9 cellular contexts compared by ENCODE assay signal in the genomic region with DNA sequence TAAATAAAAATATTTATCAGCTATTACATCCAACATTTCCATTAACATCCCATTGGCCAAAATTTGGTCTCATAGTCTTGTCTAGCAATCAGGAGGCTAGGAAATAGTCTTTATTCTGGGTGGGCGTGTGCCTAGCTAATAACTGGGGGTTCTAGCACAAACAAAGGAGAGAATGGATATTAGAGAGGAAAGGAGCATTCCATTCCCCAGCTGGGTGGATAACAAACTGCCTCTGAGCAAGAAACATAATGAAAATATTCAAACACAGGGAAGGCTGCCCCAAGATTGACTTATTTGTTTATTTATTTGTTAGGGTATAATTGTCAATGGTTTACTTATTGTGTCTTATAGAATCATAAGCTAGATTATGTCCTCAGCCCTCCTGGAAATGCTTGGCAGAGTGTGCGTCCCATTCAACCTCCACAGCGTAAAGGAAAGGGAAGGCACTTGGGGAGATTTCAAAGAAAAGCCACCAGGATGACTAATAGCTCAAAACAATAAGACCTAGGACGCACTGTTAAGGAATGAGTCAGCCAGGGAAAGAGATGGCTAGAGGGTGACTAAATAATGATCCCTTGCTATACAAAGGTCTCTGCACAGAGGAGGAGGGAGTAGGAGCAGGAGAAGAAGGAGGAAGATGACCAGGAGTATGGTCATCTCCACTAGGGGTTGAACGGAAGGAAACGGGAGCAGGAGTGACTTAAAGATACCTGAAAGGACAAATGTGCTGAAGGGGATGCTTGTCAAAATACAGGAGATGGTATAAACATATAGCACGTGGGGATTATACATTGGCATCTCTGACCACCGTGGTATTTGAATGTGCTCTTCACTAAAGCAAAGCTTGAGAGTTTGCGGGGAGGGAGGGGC. TPM values are rescaled to one million over a fixed set of nuclear protein-coding genes. Genes with fewer than 3 reads are reported as not detected.
DNase-seq lines count a peak whose midpoint lies in the region; ATAC-seq, FAIRE-seq and TF ChIP-seq lines count a peak whose summit lies in the region.
"Had no signal": no experiment of that assay in that cellular context is flagged by ENCODE, and none has a peak within 500 bp of the region (broad histone marks: within the 10 kb centered on the region; RNA-seq: fewer than 3 reads in every experiment).

No MANE protein-coding gene starts in this region.

- no peak for TF ChIP-seq POLR2A in transverse colon (IDR thresholded peaks at IDR 0.05)

- H3K27me3 ChIP-seq in GM23338 (ENCODE audit: insufficient read depth) (no peaks in the 10 kb centered on the region), pancreas (peaks cover 0 to 11% (median 0%) of the 10 kb centered on the region in 4 donors), transverse colon (peaks cover 6% of the 10 kb centered on the region)

- 54 to 64% methylated on average over 9 of the region's 9 CpGs for WGBS in pancreas, 2 donors
- WGBS in transverse colon (ENCODE audit: low coverage in 1 of 2), 2 donors: 64 to 68% methylated on average over 6 to 9 of the region's 9 CpGs

- no peaks in the 10 kb centered on the region; the same call in 2 of the 3 replicates for H3K9me3 Mint-ChIP-seq in GM23338

- H4K20me1 ChIP-seq in GM23338 (replicated peaks; ENCODE audit: insufficient read depth): no peaks in the 10 kb centered on the region

- intact Hi-C loops in pancreas (cut with DNase I): no loop called here
- intact Hi-C loops in transverse colon (cut with DNase I; ENCODE audit: low total_unique reads): loop anchor here (2.0 kb wide), 1 partner anchor 14 kb away; no protein-coding TSS in a partner anchor

- H3K9me3 ChIP-seq in pancreas (no peaks in the 10 kb centered on the region), transverse colon (no peaks in the 10 kb centered on the region)

- no peak overlapping the region for H3K27ac Mint-ChIP-seq in GM23338

- no peaks in the 10 kb centered on the region for H3K36me3 ChIP-seq in GM23338 (ENCODE audit: insufficient read depth)
- H3K36me3 ChIP-seq in pancreas: no peaks in the 10 kb centered on the region
- H3K36me3 ChIP-seq in transverse colon: no peaks in the 10 kb centered on the region

- no peaks in the 10 kb centered on the region for H3K79me2 ChIP-seq in GM23338 (replicated peaks; ENCODE audit: insufficient read depth)

- TF ChIP-seq EP300 in transverse colon (IDR thresholded peaks at IDR 0.05; ENCODE audit: low read depth): no peak

- no peaks in the 10 kb centered on the region for H3F3A ChIP-seq in GM23338 (replicated peaks; ENCODE audit: low read depth)

- H3K27ac ChIP-seq in GM23338 (ENCODE audit: low read depth) (no peak overlapping the region), pancreas (no peak overlapping the region), transverse colon (no peak overlapping the region)

- ATAC-seq in GM23338 (peak; percentile 75), pancreas (peak in 3 of 4 donors; percentile 51 to 71 (median 56)), GM21360 (IDR thresholded peaks at IDR 0.05; ENCODE audit: unreplicated experiment) (no peak), HG03342 (IDR thresholded peaks at IDR 0.05; ENCODE audit: unreplicated experiment) (no peak)

- peaks cover 2% of the 10 kb centered on the region for H3K27me3 Mint-ChIP-seq in GM23338 (ENCODE audit: insufficient read depth, low read depth, poor library complexity)

- peaks cover 20% of the 10 kb centered on the region for H3K4me1 Mint-ChIP-seq in GM23338

- H3K36me3 Mint-ChIP-seq in GM23338 (ENCODE audit: low read depth): no peaks in the 10 kb centered on the region

- H3K4me3 ChIP-seq in GM23338 (no peak overlapping the region), pancreas (no peak overlapping the region), transverse colon (no peak overlapping the region)

- H3K4me3 Mint-ChIP-seq in GM23338: no peak overlapping the region

- H3K4me1 ChIP-seq in GM23338 (ENCODE audit: insufficient read depth) (peaks cover 10% of the 10 kb centered on the region; the same call in 1 of the 2 replicates), pancreas (no peaks in the 10 kb centered on the region), transverse colon (no peaks in the 10 kb centered on the region)

- no peaks in the 10 kb centered on the region for H3K9me2 ChIP-seq in GM23338 (ENCODE audit: insufficient read depth)

- DNase-seq in GM23338 (ENCODE audit: low spot score): peak; percentile 45
- peak; percentile 8 for DNase-seq in NCI-H2227 (lab: John Stamatoyannopoulos, UW; ENCODE audit: unreplicated experiment)
- peak; percentile 62 for DNase-seq in dedifferentiated amniotic fluid mesenchymal stem cell (ENCODE audit: extremely low spot score)
- DNase-seq in pancreas: no peak
- DNase-seq in transverse colon: no peak
- no peak for DNase-seq in ureter (ENCODE audit: low spot score)
- DNase-seq: NCI-H1092 treated with DMSO at 0.1 percent for 48 hours had no signal

- no peak overlapping the region for H3K4me2 ChIP-seq in GM23338

- FAIRE-seq in pancreas (lab: Jason Lieb, UNC): no peak

- TF ChIP-seq CTCF in GM23338 (conservative IDR thresholded peaks at IDR 0.05; ENCODE audit: low read depth in 2 of 2) (no peak), pancreas (IDR thresholded peaks at IDR 0.05) (no peak), transverse colon (IDR thresholded peaks at IDR 0.05) (no peak)

- in situ Hi-C loops in transverse colon (cut with MboI; ENCODE audit: low pct_ligation_motif_present in 1 of 4, low pct_unique_long_range_greater_than_20kb in 1 of 4, low sequenced_read_pairs in 3 of 4): no loop called here

- no peak overlapping the region for H2AFZ ChIP-seq in GM23338

TF ChIP-seq in GM23338, 12 proteins besides CTCF, POLR2A, EP300 and RAD21 (continues in another document):
- TF ChIP-seq ZNF114 (CRISPR knock-in tag; IDR thresholded peaks at IDR 0.05) (no peak), STAT1 (IDR thresholded peaks at IDR 0.05; ENCODE audit: unreplicated experiment) (no peak), ZNF331 (CRISPR knock-in tag; IDR thresholded peaks at IDR 0.05; ENCODE audit: low read depth) (no peak), POLR2AphosphoS5 (IDR thresholded peaks at IDR 0.05; ENCODE audit: low read depth) (no peak), EZH2phosphoT487 (IDR thresholded peaks at IDR 0.05; ENCODE audit: unreplicated experiment) (no peak), JUNB (IDR thresholded peaks at IDR 0.05; ENCODE audit: unreplicated experiment) (no peak), NANOG (IDR thresholded peaks at IDR 0.05; ENCODE audit: borderline replicate concordance) (no peak), EZH2 (IDR thresholded peaks at IDR 0.05; ENCODE audit: low read depth, unreplicated experiment) (no peak)
- TF ChIP-seq, protein P1, sequence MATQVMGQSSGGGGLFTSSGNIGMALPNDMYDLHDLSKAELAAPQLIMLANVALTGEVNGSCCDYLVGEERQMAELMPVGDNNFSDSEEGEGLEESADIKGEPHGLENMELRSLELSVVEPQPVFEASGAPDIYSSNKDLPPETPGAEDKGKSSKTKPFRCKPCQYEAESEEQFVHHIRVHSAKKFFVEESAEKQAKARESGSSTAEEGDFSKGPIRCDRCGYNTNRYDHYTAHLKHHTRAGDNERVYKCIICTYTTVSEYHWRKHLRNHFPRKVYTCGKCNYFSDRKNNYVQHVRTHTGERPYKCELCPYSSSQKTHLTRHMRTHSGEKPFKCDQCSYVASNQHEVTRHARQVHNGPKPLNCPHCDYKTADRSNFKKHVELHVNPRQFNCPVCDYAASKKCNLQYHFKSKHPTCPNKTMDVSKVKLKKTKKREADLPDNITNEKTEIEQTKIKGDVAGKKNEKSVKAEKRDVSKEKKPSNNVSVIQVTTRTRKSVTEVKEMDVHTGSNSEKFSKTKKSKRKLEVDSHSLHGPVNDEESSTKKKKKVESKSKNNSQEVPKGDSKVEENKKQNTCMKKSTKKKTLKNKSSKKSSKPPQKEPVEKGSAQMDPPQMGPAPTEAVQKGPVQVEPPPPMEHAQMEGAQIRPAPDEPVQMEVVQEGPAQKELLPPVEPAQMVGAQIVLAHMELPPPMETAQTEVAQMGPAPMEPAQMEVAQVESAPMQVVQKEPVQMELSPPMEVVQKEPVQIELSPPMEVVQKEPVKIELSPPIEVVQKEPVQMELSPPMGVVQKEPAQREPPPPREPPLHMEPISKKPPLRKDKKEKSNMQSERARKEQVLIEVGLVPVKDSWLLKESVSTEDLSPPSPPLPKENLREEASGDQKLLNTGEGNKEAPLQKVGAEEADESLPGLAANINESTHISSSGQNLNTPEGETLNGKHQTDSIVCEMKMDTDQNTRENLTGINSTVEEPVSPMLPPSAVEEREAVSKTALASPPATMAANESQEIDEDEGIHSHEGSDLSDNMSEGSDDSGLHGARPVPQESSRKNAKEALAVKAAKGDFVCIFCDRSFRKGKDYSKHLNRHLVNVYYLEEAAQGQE (IDR thresholded peaks at IDR 0.05; ENCODE audit: unreplicated experiment): no peak
- TF ChIP-seq, protein P2, sequence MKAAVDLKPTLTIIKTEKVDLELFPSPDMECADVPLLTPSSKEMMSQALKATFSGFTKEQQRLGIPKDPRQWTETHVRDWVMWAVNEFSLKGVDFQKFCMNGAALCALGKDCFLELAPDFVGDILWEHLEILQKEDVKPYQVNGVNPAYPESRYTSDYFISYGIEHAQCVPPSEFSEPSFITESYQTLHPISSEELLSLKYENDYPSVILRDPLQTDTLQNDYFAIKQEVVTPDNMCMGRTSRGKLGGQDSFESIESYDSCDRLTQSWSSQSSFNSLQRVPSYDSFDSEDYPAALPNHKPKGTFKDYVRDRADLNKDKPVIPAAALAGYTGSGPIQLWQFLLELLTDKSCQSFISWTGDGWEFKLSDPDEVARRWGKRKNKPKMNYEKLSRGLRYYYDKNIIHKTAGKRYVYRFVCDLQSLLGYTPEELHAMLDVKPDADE (IDR thresholded peaks at IDR 0.05): no peak

RNA-seq across cellular contexts. Expression of gene USP12, which starts 23.5 kb away (rescaled TPM):
- total RNA-seq in GM23338 (2014; rRNA removed; shearing (Covaris generic)): 32.5 and 39.3 TPM in 2 replicates
- 16.9 and 18.4 TPM in 2 replicates for polyA plus RNA-seq in GM23338 (2016; fragmentation: Nextera tagmentation; extraction: Ambion mirVana)
- total RNA-seq in pancreas: 10 to 100 TPM in 2 of 6 donors, 1 to 10 TPM in 4; 8.6 to 18.9 (median 9.4) TPM
- 1 to 10 TPM; 3.9 to 9.9 TPM for polyA plus RNA-seq in pancreas
- 10 to 100 TPM; 25.9 to 57.2 (median 47.8) TPM for total RNA-seq in transverse colon
- total RNA-seq in ureter: 25.5 TPM

RNA-seq across cellular contexts. Expression of gene RPL21, which starts 56.2 kb away (rescaled TPM):
- total RNA-seq in GM23338 (2014; rRNA removed; shearing (Covaris generic)): 1,037 and 1,529 TPM in 2 replicates
- polyA plus RNA-seq in GM23338 (2016; fragmentation: Nextera tagmentation; extraction: Ambion mirVana) (1,343 and 1,538 TPM in 2 replicates), pancreas (100 to 1,000 TPM; 376 to 759 TPM)
- total RNA-seq in pancreas (100 to 1,000 TPM; 526 to 844 (median 686) TPM), transverse colon (100 to 1,000 TPM in 3 of 4 donors, 10 to 100 TPM in 1; 71.8 to 702 (median 370) TPM), ureter (1,153 TPM)

Comparison
In these comparisons a context has a peak if more than half of its experiments do, and no peak if none do; other contexts are left out.
1. ATAC-seq: peak in GM23338 (single experiment) and pancreas (3 of 4); none in GM21360 (single experiment) and HG03342 (single experiment).
2. DNase-seq: peak in GM23338 (single experiment), NCI-H2227 (single experiment) and dedifferentiated amniotic fluid mesenchymal stem cell (single experiment); none in pancreas (0 of 6), transverse colon (single experiment) and ureter (single experiment).